Comparison of ENCODE assay signal across 14 cellular contexts in genomic region chr9:94995294-94995693, GRCh38.
DNase-seq lines count a peak whose midpoint lies in the region; ATAC-seq and TF ChIP-seq lines count a peak whose summit lies in the region.
"Had no signal": no experiment of that assay in that cellular context is flagged by ENCODE, and none has a peak within 500 bp of the region (broad histone marks: within the 10 kb centered on the region; RNA-seq: fewer than 3 reads in every experiment).

No MANE protein-coding gene starts in this region.

- H3K9ac ChIP-seq in IMR-90 (ENCODE audit: low read depth, low read length) (peak overlapping the region; percentile 50; the same call in 1 of the 2 replicates), colonic mucosa (ENCODE audit: low read depth in 2 of 2, low read length in 2 of 2) (no peak overlapping the region), muscle layer of colon (ENCODE audit: low read length) (no peak overlapping the region), stomach smooth muscle (ENCODE audit: low read length in 2 of 2) (peak overlapping the region in 1 of 2 donors; percentile 31)

- no peaks in the 10 kb centered on the region for H3K27me3 ChIP-seq in IMR-90 (ENCODE audit: control insufficient read depth, insufficient read depth, low read length)
- H3K27me3 ChIP-seq in colonic mucosa, result no peaks in the 10 kb centered on the region
- no peaks in the 10 kb centered on the region for H3K27me3 ChIP-seq in muscle layer of colon (ENCODE audit: control insufficient read depth in 1 of 2, insufficient read depth in 2 of 2, low read length in 2 of 2)
- no peaks in the 10 kb centered on the region for H3K27me3 ChIP-seq in stomach smooth muscle (ENCODE audit: control insufficient read depth in 1 of 2, insufficient read depth in 2 of 2, low read length in 2 of 2)

- TF ChIP-seq POLR2A in IMR-90 (IDR thresholded peaks at IDR 0.05; ENCODE audit: low read depth, low read length), result no peak

- peaks cover 12% of the 10 kb centered on the region for H3K27me3 Mint-ChIP-seq in activated T-cell treated with anti-CD3 and anti-CD28 coated beads, Interleukin-2, amount 50 U/mL, for 72 hours (ENCODE audit: low read depth)
- H3K27me3 Mint-ChIP-seq: brain had no signal

- WGBS in IMR-90 (ENCODE audit: extremely low coverage in 2 of 2, insufficient read length in 1 of 2), 2 experiments, result no CpG with 5 or more reads among the region's 1 CpG

- no peak for TF ChIP-seq RAD21 in IMR-90 (IDR thresholded peaks at IDR 0.05; ENCODE audit: low read length)

- H3K56ac ChIP-seq in IMR-90 (ENCODE audit: extremely low read depth, insufficient read depth, low read length), result peak overlapping the region; percentile 79

- H3K36me3 Mint-ChIP-seq in activated T-cell treated with anti-CD3 and anti-CD28 coated beads, Interleukin-2, amount 50 U/mL, for 72 hours (ENCODE audit: insufficient read depth in 2 of 2), result peaks cover 0 to 1% of the 10 kb centered on the region in 2 donors
- H3K36me3 Mint-ChIP-seq: brain had no signal

- H3K18ac ChIP-seq in IMR-90 (ENCODE audit: low read depth, low read length), result peak overlapping the region; percentile 98

- TF ChIP-seq CTCF in IMR-90 (conservative IDR thresholded peaks at IDR 0.05; ENCODE audit: low read depth, low read length) (no peak), colonic mucosa (IDR thresholded peaks at IDR 0.05) (no peak)

- peak overlapping the region; percentile 30 to 83 for H4K8ac ChIP-seq in IMR-90 (ENCODE audit: low read depth in 2 of 2, low read length in 2 of 2)

- dilution Hi-C loops in IMR-90 (cut with HindIII; ENCODE audit: low sequenced_read_pairs, unreplicated experiment), result no loop called here

- no TSS peak for BruUV-seq in IMR-90 (replicated peaks; lab: Mats Ljungman, UMichigan)

- H3K79me1 ChIP-seq in IMR-90 (ENCODE audit: low read depth in 1 of 2, low read length in 2 of 2), result no peaks in the 10 kb centered on the region

- H4K20me1 ChIP-seq in IMR-90 (ENCODE audit: insufficient read depth, low read length), result no peaks in the 10 kb centered on the region

- in situ Hi-C loops in IMR-90 (cut with MboI; ENCODE audit: low sequenced_read_pairs), result no loop called here

- peak overlapping the region; percentile 90 for H2BK5ac ChIP-seq in IMR-90 (ENCODE audit: low read depth, low read length, poor library complexity, severe bottlenecking)

- H3K4me3 Mint-ChIP-seq in activated T-cell treated with anti-CD3 and anti-CD28 coated beads, Interleukin-2, amount 50 U/mL, for 72 hours, result no peak overlapping the region
- H3K4me3 Mint-ChIP-seq: immature natural killer cell had no signal

- H3K4me1 Mint-ChIP-seq in activated T-cell treated with anti-CD3 and anti-CD28 coated beads, Interleukin-2, amount 50 U/mL, for 72 hours (ENCODE audit: low read depth), result no peaks in the 10 kb centered on the region
- H3K4me1 Mint-ChIP-seq: immature natural killer cell had no signal

- H3K27ac ChIP-seq in IMR-90 (ENCODE audit: insufficient read depth, low read length) (peak overlapping the region; percentile 73; the same call in 1 of the 2 replicates), colonic mucosa (peak overlapping the region; percentile 25), muscle layer of colon (ENCODE audit: low read depth, low read length) (peak overlapping the region; percentile 77), stomach smooth muscle (ENCODE audit: low read length) (peak overlapping the region; percentile 82)
- H3K27ac ChIP-seq: SK-N-MC had no signal

- no peak overlapping the region for H2AK9ac ChIP-seq in IMR-90 (replicated peaks; ENCODE audit: low read depth, low read length, poor library complexity)

- intact Hi-C loops in IMR-90 (cut with micrococcal nuclease), result no loop called here
- intact Hi-C loops in colonic mucosa (cut with DNase I), result no loop called here

- POLR2A ChIA-PET in IMR-90 (lab: Charles Lee; ENCODE audit: unreplicated experiment), result no interaction called here

- H2AK5ac ChIP-seq in IMR-90 (ENCODE audit: low read depth, low read length), result peak overlapping the region; percentile 49

- H3K36me3 ChIP-seq in IMR-90 (ENCODE audit: control insufficient read depth, insufficient read depth, low read length) (no peaks in the 10 kb centered on the region), colonic mucosa (no peaks in the 10 kb centered on the region), muscle layer of colon (ENCODE audit: insufficient read depth, low read length) (no peaks in the 10 kb centered on the region), stomach smooth muscle (ENCODE audit: control insufficient read depth in 2 of 2, insufficient read depth in 2 of 2, low read length in 2 of 2) (no peaks in the 10 kb centered on the region)

- H4K5ac ChIP-seq in IMR-90 (ENCODE audit: low read depth, low read length), result peak overlapping the region; percentile 95

- H2BK120ac ChIP-seq in IMR-90 (ENCODE audit: low read depth, low read length), result peak overlapping the region; percentile 62

- H2BK20ac ChIP-seq in IMR-90 (ENCODE audit: low read depth, low read length), result peak overlapping the region; percentile 81

- H3K27ac Mint-ChIP-seq in activated T-cell treated with anti-CD3 and anti-CD28 coated beads, Interleukin-2, amount 50 U/mL, for 72 hours, result no peak overlapping the region
- H3K27ac Mint-ChIP-seq: immature natural killer cell had no signal

- no peaks in the 10 kb centered on the region for H3K9me3 ChIP-seq in IMR-90 (ENCODE audit: control insufficient read depth, insufficient read depth, low read length)
- no peaks in the 10 kb centered on the region for H3K9me3 ChIP-seq in colonic mucosa
- no peaks in the 10 kb centered on the region for H3K9me3 ChIP-seq in muscle layer of colon (ENCODE audit: low read length)
- H3K9me3 ChIP-seq in stomach smooth muscle (ENCODE audit: control insufficient read depth in 2 of 2, low read length in 2 of 2), result no peaks in the 10 kb centered on the region

- H2AFZ ChIP-seq in IMR-90 (replicated peaks; ENCODE audit: low read length, poor library complexity), result no peak overlapping the region

- H2BK15ac ChIP-seq in IMR-90 (ENCODE audit: low read depth, low read length), result peak overlapping the region; percentile 90

- H3K4me1 ChIP-seq in IMR-90 (ENCODE audit: control insufficient read depth, insufficient read depth, low read length) (peaks cover 14% of the 10 kb centered on the region), colonic mucosa (no peaks in the 10 kb centered on the region), muscle layer of colon (ENCODE audit: insufficient read depth, low read length) (peaks cover 29% of the 10 kb centered on the region), stomach smooth muscle (ENCODE audit: control insufficient read depth, insufficient read depth, low read length) (peaks cover 24% of the 10 kb centered on the region)

- H3K4me2 ChIP-seq in IMR-90 (ENCODE audit: low read depth, low read length), result no peak overlapping the region; the same call in 1 of the 2 replicates

- H3K4ac ChIP-seq in IMR-90 (ENCODE audit: low read depth, low read length), result peak overlapping the region; percentile 70

- no peak for DNase-seq in IMR-90
- DNase-seq in colonic mucosa, result no peak
- no peak for DNase-seq in activated T-cell treated with anti-CD3 and anti-CD28 coated beads, Interleukin-2, amount 50 U/mL, for 72 hours
- no peak for DNase-seq in NCI-H146 treated with DMSO at 0.1 percent for 48 hours (lab: John Stamatoyannopoulos, UW; ENCODE audit: unreplicated experiment)
- DNase-seq in NCI-H2081 (lab: John Stamatoyannopoulos, UW), result no peak
- no peak for DNase-seq in KG1 (lab: John Stamatoyannopoulos, UW)
- DNase-seq: activated gamma-delta T cell treated with Interleukin-2 at 50 U/mL for 16 hours; immature natural killer cell; NCI-H345; stimulated activated CD4-positive, alpha-beta T cell treated with anti-CD3 and anti-CD28 coated beads, Interleukin-4, amount 100 ng/mL, for 24 hours had no signal

- no peak for ATAC-seq in IMR-90 (ENCODE audit: low read depth)
- ATAC-seq in activated T-cell treated with anti-CD3 and anti-CD28 coated beads, Interleukin-2, amount 50 U/mL, for 72 hours (replicated peaks in 1 of 2), result no peak

- CTCF ChIA-PET in IMR-90 (lab: Yijun Ruan, JAX), result interaction anchor here (0.7 to 1.1 kb wide), 2 partner anchors 75 to 109 kb away, joined by 3 read pairs; no protein-coding TSS in a partner anchor

- H3K14ac ChIP-seq in IMR-90 (replicated peaks; ENCODE audit: low read depth, low read length), result peak overlapping the region; percentile 41

- peaks cover 10% of the 10 kb centered on the region for H3K9me1 ChIP-seq in IMR-90 (ENCODE audit: insufficient read depth, low read length)

- no peak overlapping the region for H3K4me3 ChIP-seq in IMR-90 (ENCODE audit: insufficient read depth, low read depth, low read length)
- no peak overlapping the region for H3K4me3 ChIP-seq in colonic mucosa
- H3K4me3 ChIP-seq in muscle layer of colon (ENCODE audit: low read depth in 1 of 2, low read length in 2 of 2), result no peak overlapping the region
- no peak overlapping the region for H3K4me3 ChIP-seq in stomach smooth muscle (ENCODE audit: low read length in 2 of 2)
- H3K4me3 ChIP-seq: SK-N-MC had no signal

- H4K91ac ChIP-seq in IMR-90 (ENCODE audit: insufficient read depth, low read depth, low read length), result peak overlapping the region; percentile 67

- no peaks in the 10 kb centered on the region for H3K9me3 Mint-ChIP-seq in activated T-cell treated with anti-CD3 and anti-CD28 coated beads, Interleukin-2, amount 50 U/mL, for 72 hours
- H3K9me3 Mint-ChIP-seq: brain, immature natural killer cell had no signal

- peak overlapping the region; percentile 46; the same call in 1 of the 2 replicates for H3K23ac ChIP-seq in IMR-90 (ENCODE audit: low read depth, low read length)

TF ChIP-seq in IMR-90, 13 proteins besides CTCF, POLR2A, EP300 and RAD21 (continues in another document):
- TF ChIP-seq ELK1 (IDR thresholded peaks at IDR 0.05; ENCODE audit: borderline replicate concordance, low read depth, low read length) (no peak), BHLHE40 (IDR thresholded peaks at IDR 0.05; ENCODE audit: low read depth, low read length) (no peak), RCOR1 (IDR thresholded peaks at IDR 0.05; ENCODE audit: insufficient replicate concordance, low read length) (no peak)
- TF ChIP-seq, protein P1, sequence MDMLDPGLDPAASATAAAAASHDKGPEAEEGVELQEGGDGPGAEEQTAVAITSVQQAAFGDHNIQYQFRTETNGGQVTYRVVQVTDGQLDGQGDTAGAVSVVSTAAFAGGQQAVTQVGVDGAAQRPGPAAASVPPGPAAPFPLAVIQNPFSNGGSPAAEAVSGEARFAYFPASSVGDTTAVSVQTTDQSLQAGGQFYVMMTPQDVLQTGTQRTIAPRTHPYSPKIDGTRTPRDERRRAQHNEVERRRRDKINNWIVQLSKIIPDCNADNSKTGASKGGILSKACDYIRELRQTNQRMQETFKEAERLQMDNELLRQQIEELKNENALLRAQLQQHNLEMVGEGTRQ (IDR thresholded peaks at IDR 0.05; ENCODE audit: low read depth, low read length), result no peak

Comparison
In these comparisons a context has a peak if more than half of its experiments do, and no peak if none do; other contexts are left out.
1. H3K27ac ChIP-seq: peak in every context shown above with its lines; median percentile 82 in stomach smooth muscle; 77 in muscle layer of colon; 73 in IMR-90; 25 in colonic mucosa.